In the genomic region with DNA sequence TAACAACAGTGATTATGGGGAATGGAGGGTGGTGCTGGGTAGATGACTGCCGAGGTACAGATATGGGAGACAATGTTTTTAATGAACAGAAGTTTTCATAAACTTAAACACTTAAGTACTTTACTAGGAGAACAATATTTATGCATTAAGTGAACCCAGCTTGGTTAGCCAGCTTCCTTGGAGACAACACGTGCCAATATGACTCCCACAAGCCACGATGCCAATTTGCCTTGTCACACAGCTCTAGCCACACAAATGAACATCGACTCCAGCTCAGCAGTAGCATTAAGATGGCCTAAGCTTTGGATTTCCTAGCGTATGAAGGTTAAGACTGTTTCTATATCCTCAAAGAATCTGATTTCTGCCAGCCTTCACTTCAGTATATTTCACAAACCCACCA, we compare ENCODE assay signal across 20 cellular contexts.
DNase-seq lines count a peak whose midpoint lies in the region; ATAC-seq, FAIRE-seq and TF ChIP-seq lines count a peak whose summit lies in the region.
"Had no signal": no experiment of that assay in that cellular context is flagged by ENCODE, and none has a peak within 500 bp of the region (broad histone marks: within the 10 kb centered on the region; RNA-seq: fewer than 3 reads in every experiment).

No MANE protein-coding gene starts in this region.

- H4K20me1 ChIP-seq in IMR-90 (ENCODE audit: insufficient read depth, low read length) (peaks cover 45% of the 10 kb centered on the region; the same call in 1 of the 2 replicates), astrocyte (ENCODE audit: insufficient read depth, low read length) (peaks cover 6% of the 10 kb centered on the region)

- H3K27me3 ChIP-seq in IMR-90 (ENCODE audit: control insufficient read depth, insufficient read depth, low read length) = no peaks in the 10 kb centered on the region
- H3K27me3 ChIP-seq in astrocyte (ENCODE audit: insufficient read depth, low read length) = no peaks in the 10 kb centered on the region
- H3K27me3 ChIP-seq in mesenchymal stem cell (ENCODE audit: control insufficient read depth in 1 of 2, insufficient read depth in 1 of 2, low read length in 2 of 2) = no peaks in the 10 kb centered on the region
- H3K27me3 ChIP-seq in tibial nerve = no peaks in the 10 kb centered on the region

- no peak for FAIRE-seq in astrocyte (lab: Jason Lieb, UNC)
- FAIRE-seq: bronchial epithelial cell had no signal

- H3K36me3 ChIP-seq in IMR-90 (ENCODE audit: control insufficient read depth, insufficient read depth, low read length) (no peaks in the 10 kb centered on the region; the same call in 1 of the 2 replicates), astrocyte (ENCODE audit: insufficient read depth, low read length) (no peaks in the 10 kb centered on the region), mesenchymal stem cell (ENCODE audit: control insufficient read depth in 1 of 2, insufficient read depth in 2 of 2, low read depth in 1 of 2, low read length in 2 of 2) (no peaks in the 10 kb centered on the region), tibial nerve (no peaks in the 10 kb centered on the region)

- no peak overlapping the region for H3K56ac ChIP-seq in IMR-90 (ENCODE audit: extremely low read depth, insufficient read depth, low read length)

- H3K79me2 ChIP-seq in astrocyte (ENCODE audit: insufficient read depth, low read length) = peaks cover 55% of the 10 kb centered on the region

- TF ChIP-seq RAD21 in IMR-90 (IDR thresholded peaks at IDR 0.05; ENCODE audit: low read length) = no peak

- intact Hi-C loops in IMR-90 (cut with micrococcal nuclease) = loop anchor here (5.0 kb wide), 1 partner anchor 59 kb away; no protein-coding TSS in a partner anchor

- 0 out of 2 replicates have a peak overlapping the region, but pooled peaks have one; percentile 43 for H4K91ac ChIP-seq in IMR-90 (ENCODE audit: insufficient read depth, low read depth, low read length)
- H4K91ac ChIP-seq in mesenchymal stem cell (ENCODE audit: low read length) = no peak overlapping the region

- no peak for TF ChIP-seq CTCF in IMR-90 (conservative IDR thresholded peaks at IDR 0.05; ENCODE audit: low read depth, low read length)
- no peak for TF ChIP-seq CTCF in astrocyte (IDR thresholded peaks at IDR 0.05; ENCODE audit: insufficient read depth, low read depth, low read length)
- no peak for TF ChIP-seq CTCF in tibial nerve (IDR thresholded peaks at IDR 0.05)

- peak overlapping the region; percentile 64 for H3K27ac Mint-ChIP-seq in astrocyte (ENCODE audit: unreplicated experiment)
- H3K27ac Mint-ChIP-seq in effector memory CD8-positive, alpha-beta T cell = no peak overlapping the region
- H3K27ac Mint-ChIP-seq: activated naive CD4-positive, alpha-beta T cell treated with anti-CD3 and anti-CD28 coated beads for 36 hours; naive B cell; stimulated activated effector memory CD8-positive, alpha-beta T cell treated with anti-CD3 and anti-CD28 coated beads, Interleukin-12 subunit alpha, Interleukin-12 subunit beta, amount 100 ng/mL, for 72 hours had no signal

- no peak for TF ChIP-seq EP300 in tibial nerve (IDR thresholded peaks at IDR 0.05)

- POLR2A ChIA-PET in IMR-90 (lab: Charles Lee; ENCODE audit: unreplicated experiment) = no interaction called here

- H3K18ac ChIP-seq in IMR-90 (ENCODE audit: low read depth, low read length) = peak overlapping the region; percentile 93
- H3K18ac ChIP-seq in mesenchymal stem cell (ENCODE audit: low read depth in 1 of 2, low read length in 2 of 2) = peak overlapping the region in 1 of 2 experiments; percentile 37

- H3K9me3 ChIP-seq in IMR-90 (ENCODE audit: control insufficient read depth, insufficient read depth, low read length) (no peaks in the 10 kb centered on the region), astrocyte (ENCODE audit: insufficient read depth, low read depth, low read length) (no peaks in the 10 kb centered on the region), mesenchymal stem cell (ENCODE audit: control insufficient read depth, low read length) (no peaks in the 10 kb centered on the region), tibial nerve (no peaks in the 10 kb centered on the region)

- H3K79me1 ChIP-seq in IMR-90 (ENCODE audit: low read depth in 1 of 2, low read length in 2 of 2) (peaks cover 40 to 79% of the 10 kb centered on the region in 2 experiments), mesenchymal stem cell (replicated peaks; ENCODE audit: low read length, poor library complexity, severe bottlenecking) (peaks cover 40% of the 10 kb centered on the region)

- 83% methylated on average over 1 of the region's 5 CpGs; no CpG with 5 or more reads in 1 of the 2 experiments for WGBS in IMR-90 (ENCODE audit: extremely low coverage in 2 of 2, insufficient read length in 1 of 2), 2 experiments
- 92% methylated on average over 4 of the region's 5 CpGs for WGBS in mesenchymal stem cell
- 54% methylated on average over 5 of the region's 5 CpGs for WGBS in tibial nerve, 2 donors

- H2BK12ac ChIP-seq in mesenchymal stem cell (ENCODE audit: low read length in 2 of 2) = no peak overlapping the region

- H3K4ac ChIP-seq in IMR-90 (ENCODE audit: low read depth, low read length) (peak overlapping the region; percentile 41; the same call in 1 of the 2 replicates), mesenchymal stem cell (ENCODE audit: low read depth in 1 of 2, low read length in 2 of 2) (no peak overlapping the region)

- H2BK15ac ChIP-seq in IMR-90 (ENCODE audit: low read depth, low read length) = peak overlapping the region; percentile 89; the same call in 1 of the 3 replicates
- no peak overlapping the region for H2BK15ac ChIP-seq in mesenchymal stem cell (ENCODE audit: low read depth, poor library complexity, severe bottlenecking)

- no peak overlapping the region for H3K4me3 ChIP-seq in IMR-90 (ENCODE audit: insufficient read depth, low read depth, low read length)
- H3K4me3 ChIP-seq in astrocyte (ENCODE audit: insufficient read depth, low read depth, low read length) = no peak overlapping the region
- no peak overlapping the region for H3K4me3 ChIP-seq in mesenchymal stem cell (ENCODE audit: insufficient read depth in 1 of 2, low read depth in 1 of 2, low read length in 2 of 2)
- H3K4me3 ChIP-seq in tibial nerve = peak overlapping the region in 2 of 4 donors; percentile 39 to 56
- H3K4me3 ChIP-seq: smooth muscle cell had no signal

- peaks cover 2% of the 10 kb centered on the region for H3K9me3 Mint-ChIP-seq in astrocyte (ENCODE audit: unreplicated experiment)
- H3K9me3 Mint-ChIP-seq in effector memory CD8-positive, alpha-beta T cell = no peaks in the 10 kb centered on the region
- H3K9me3 Mint-ChIP-seq: activated naive CD4-positive, alpha-beta T cell treated with anti-CD3 and anti-CD28 coated beads for 36 hours; naive B cell; stimulated activated effector memory CD8-positive, alpha-beta T cell treated with anti-CD3 and anti-CD28 coated beads, Interleukin-12 subunit alpha, Interleukin-12 subunit beta, amount 100 ng/mL, for 72 hours had no signal

- no TSS peak for BruUV-seq in IMR-90 (replicated peaks; lab: Mats Ljungman, UMichigan)

- H3K23ac ChIP-seq in IMR-90 (ENCODE audit: low read depth, low read length) (no peak overlapping the region), mesenchymal stem cell (ENCODE audit: low read length in 2 of 2) (no peak overlapping the region)

- CTCF ChIA-PET in IMR-90 (lab: Yijun Ruan, JAX) = no interaction called here

- no peak overlapping the region for H3K4me3 Mint-ChIP-seq in astrocyte (ENCODE audit: unreplicated experiment)
- no peak overlapping the region for H3K4me3 Mint-ChIP-seq in effector memory CD8-positive, alpha-beta T cell
- H3K4me3 Mint-ChIP-seq: activated naive CD4-positive, alpha-beta T cell treated with anti-CD3 and anti-CD28 coated beads for 36 hours; naive B cell; stimulated activated effector memory CD8-positive, alpha-beta T cell treated with anti-CD3 and anti-CD28 coated beads, Interleukin-12 subunit alpha, Interleukin-12 subunit beta, amount 100 ng/mL, for 72 hours had no signal

- H3K27ac ChIP-seq in IMR-90 (ENCODE audit: insufficient read depth, low read length) (peak overlapping the region; percentile 58; the same call in 1 of the 2 replicates), astrocyte (ENCODE audit: low read depth, low read length) (no peak overlapping the region), mesenchymal stem cell (ENCODE audit: low read length, poor library complexity, severe bottlenecking) (no peak overlapping the region), tibial nerve (peak overlapping the region in 3 of 4 donors; percentile 62 to 88 (median 82))

- H3K4me1 Mint-ChIP-seq in astrocyte (ENCODE audit: low read depth, unreplicated experiment) = peaks cover 51% of the 10 kb centered on the region
- no peaks in the 10 kb centered on the region for H3K4me1 Mint-ChIP-seq in effector memory CD8-positive, alpha-beta T cell (ENCODE audit: low read depth in 2 of 2)
- H3K4me1 Mint-ChIP-seq: stimulated activated effector memory CD8-positive, alpha-beta T cell treated with anti-CD3 and anti-CD28 coated beads, Interleukin-12 subunit alpha, Interleukin-12 subunit beta, amount 100 ng/mL, for 72 hours had no signal

- DNase-seq in IMR-90 (no peak), astrocyte (ENCODE audit: low read depth) (no peak), mesenchymal stem cell (no peak), tibial nerve (ENCODE audit: low spot score in 2 of 2) (no peak), NCI-H1092 (lab: John Stamatoyannopoulos, UW) (no peak)
- DNase-seq in effector memory CD8-positive, alpha-beta T cell = no peak
- DNase-seq: activated CD4-positive, alpha-beta T cell treated with anti-CD3 and anti-CD28 coated beads for 4 hours; activated naive CD4-positive, alpha-beta T cell treated with anti-CD3 and anti-CD28 coated beads for 36 hours; activated T-cell treated with anti-CD3 and anti-CD28 coated beads, Interleukin-2, amount 50 U/mL, for 48 hours; Karpas-422; mesendoderm; naive B cell; NCI-H1048; NCI-H1930; stimulated activated CD4-positive, alpha-beta T cell treated with anti-CD3 and anti-CD28 coated beads, Interleukin-2, amount 100 ng/mL, for 48 hours had no signal

- H4K8ac ChIP-seq in IMR-90 (ENCODE audit: low read depth in 2 of 2, low read length in 2 of 2) = peak overlapping the region; percentile 59 to 71; a peak in 3 of 4 replicates
- no peak overlapping the region for H4K8ac ChIP-seq in mesenchymal stem cell (ENCODE audit: low read length)

- no peak overlapping the region for H2AFZ ChIP-seq in IMR-90 (replicated peaks; ENCODE audit: low read length, poor library complexity)
- no peak overlapping the region for H2AFZ ChIP-seq in astrocyte (ENCODE audit: low read depth, low read length)
- no peak overlapping the region for H2AFZ ChIP-seq in mesenchymal stem cell (ENCODE audit: low read depth, low read length)

- H3K4me2 ChIP-seq in IMR-90 (ENCODE audit: low read depth, low read length) (no peak overlapping the region), astrocyte (ENCODE audit: low read length) (no peak overlapping the region), mesenchymal stem cell (ENCODE audit: low read length, poor library complexity, severe bottlenecking) (no peak overlapping the region)

- no peak overlapping the region for H3K9ac ChIP-seq in IMR-90 (ENCODE audit: low read depth, low read length)
- H3K9ac ChIP-seq in astrocyte (ENCODE audit: low read length) = no peak overlapping the region
- peak overlapping the region; percentile 91 for H3K9ac ChIP-seq in mesenchymal stem cell (ENCODE audit: low read length)

- H2AK5ac ChIP-seq in IMR-90 (ENCODE audit: low read depth, low read length) (peak overlapping the region; percentile 83; the same call in 1 of the 2 replicates), mesenchymal stem cell (ENCODE audit: low read length, severe bottlenecking) (no peak overlapping the region)

- H3K9me1 ChIP-seq in IMR-90 (ENCODE audit: insufficient read depth, low read length) = peaks cover 19% of the 10 kb centered on the region

- 0 out of 2 replicates have a peak overlapping the region, but pooled peaks have one; percentile 8 for H2BK20ac ChIP-seq in IMR-90 (ENCODE audit: low read depth, low read length)

- dilution Hi-C loops in IMR-90 (cut with HindIII; ENCODE audit: low sequenced_read_pairs, unreplicated experiment) = no loop called here

- ATAC-seq in IMR-90 (ENCODE audit: low read depth) (no peak), HG03196 (IDR thresholded peaks at IDR 0.05; ENCODE audit: unreplicated experiment) (no peak)
- no peak for ATAC-seq in effector memory CD8-positive, alpha-beta T cell (replicated peaks)
- ATAC-seq: SK-N-SH treated with all-trans-retinoic acid at 6 μM for 48 hours; stimulated activated effector memory CD8-positive, alpha-beta T cell treated with anti-CD3 and anti-CD28 coated beads, Interleukin-12 subunit alpha, Interleukin-12 subunit beta, amount 100 ng/mL, for 72 hours had no signal

- no peak overlapping the region for H2AK9ac ChIP-seq in IMR-90 (replicated peaks; ENCODE audit: low read depth, low read length, poor library complexity)

- peaks cover 32% of the 10 kb centered on the region for H3K4me1 ChIP-seq in IMR-90 (ENCODE audit: control insufficient read depth, insufficient read depth, low read length)
- H3K4me1 ChIP-seq in astrocyte (ENCODE audit: insufficient read depth, low read length) = peaks cover 15% of the 10 kb centered on the region
- peaks cover 2% of the 10 kb centered on the region for H3K4me1 ChIP-seq in mesenchymal stem cell (ENCODE audit: control insufficient read depth, insufficient read depth, low read depth, low read length)
- H3K4me1 ChIP-seq in tibial nerve = peaks cover 0 to 81% (median 33%) of the 10 kb centered on the region in 4 donors

- in situ Hi-C loops in IMR-90 (cut with MboI; ENCODE audit: low sequenced_read_pairs) = no loop called here

- H2BK5ac ChIP-seq in IMR-90 (ENCODE audit: low read depth, low read length, poor library complexity, severe bottlenecking) (no peak overlapping the region), mesenchymal stem cell (ENCODE audit: low read depth, low read length, poor library complexity, severe bottlenecking) (no peak overlapping the region)

- TF ChIP-seq POLR2A in IMR-90 (IDR thresholded peaks at IDR 0.05; ENCODE audit: low read depth, low read length) (no peak), tibial nerve (IDR thresholded peaks at IDR 0.05) (no peak)

- H4K5ac ChIP-seq in IMR-90 (ENCODE audit: low read depth, low read length) = peak overlapping the region; percentile 61; the same call in 1 of the 2 replicates

- H2BK120ac ChIP-seq in IMR-90 (ENCODE audit: low read depth, low read length) (no peak overlapping the region), mesenchymal stem cell (ENCODE audit: low read depth, low read length) (no peak overlapping the region)

- H3K27me3 Mint-ChIP-seq in astrocyte (ENCODE audit: low read depth, unreplicated experiment) = no peaks in the 10 kb centered on the region
- H3K27me3 Mint-ChIP-seq in effector memory CD8-positive, alpha-beta T cell = no peaks in the 10 kb centered on the region
- H3K27me3 Mint-ChIP-seq: naive B cell had no signal

- H3K14ac ChIP-seq in IMR-90 (replicated peaks; ENCODE audit: low read depth, low read length) (peak overlapping the region; percentile 86; the same call in 1 of the 2 replicates), mesenchymal stem cell (ENCODE audit: low read length in 2 of 2) (no peak overlapping the region)

- no peaks in the 10 kb centered on the region for H3K36me3 Mint-ChIP-seq in astrocyte (ENCODE audit: low read depth, unreplicated experiment)
- H3K36me3 Mint-ChIP-seq in effector memory CD8-positive, alpha-beta T cell (ENCODE audit: insufficient read depth) = peaks cover 3% of the 10 kb centered on the region
- H3K36me3 Mint-ChIP-seq: naive B cell; stimulated activated effector memory CD8-positive, alpha-beta T cell treated with anti-CD3 and anti-CD28 coated beads, Interleukin-12 subunit alpha, Interleukin-12 subunit beta, amount 100 ng/mL, for 72 hours had no signal

Comparison
In these comparisons a context has a peak if more than half of its experiments do, and no peak if none do; other contexts are left out.
1. H3K27ac ChIP-seq: peak in IMR-90 (single experiment) and tibial nerve (3 of 4); none in astrocyte (single experiment) and mesenchymal stem cell (single experiment).